In the genomic region with DNA sequence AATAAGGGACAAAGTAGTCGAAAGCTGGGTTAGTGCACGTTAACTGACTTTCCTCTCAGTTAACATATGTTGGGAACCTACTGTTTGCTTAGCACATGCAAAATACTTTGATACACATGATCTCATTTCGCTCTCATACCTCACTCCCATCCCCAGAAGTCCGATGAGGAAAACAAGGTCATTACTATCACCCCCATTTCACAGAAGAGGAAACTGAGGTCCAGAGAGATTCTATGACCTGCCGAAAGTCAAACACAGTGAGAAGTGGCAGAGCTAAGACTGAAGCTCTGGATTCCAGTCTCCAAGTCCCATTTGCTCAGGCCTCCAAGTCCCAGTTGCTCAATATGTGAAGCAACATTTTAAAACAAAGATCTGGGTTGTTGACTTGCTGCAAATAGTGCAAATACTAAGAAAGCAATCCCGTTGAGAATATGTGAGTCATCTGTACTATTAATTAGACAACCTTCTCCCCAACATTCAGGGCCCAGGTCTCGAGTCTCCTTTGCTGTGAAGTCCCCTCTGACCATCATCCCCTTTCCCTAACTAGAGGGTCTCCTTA, we compare ENCODE assay signal across 12 cellular contexts.
DNase-seq lines count a peak whose midpoint lies in the region; ATAC-seq, FAIRE-seq and TF ChIP-seq lines count a peak whose summit lies in the region.
"Had no signal": no experiment of that assay in that cellular context is flagged by ENCODE, and none has a peak within 500 bp of the region (broad histone marks: within the 10 kb centered on the region; RNA-seq: fewer than 3 reads in every experiment).

No MANE protein-coding gene starts in this region.

- no TSS peak for BruUV-seq in MCF 10A (replicated peaks; lab: Mats Ljungman, UMichigan)

- no peak for DNase-seq in natural killer cell treated with Interleukin-12 subunit alpha and Interleukin-12 subunit beta and Interleukin-15 and Interleukin-18, amount 100 ng/mL, for 72 hours (ENCODE audit: low spot score)
- DNase-seq in natural killer cell (no peak), MCF 10A (ENCODE audit: unreplicated experiment) (peak; percentile 80), keratinocyte (ENCODE audit: low read depth, low spot score) (peak; percentile 45), aorta (no peak), NCI-H2171 treated with DMSO at 0.1 percent for 48 hours (lab: John Stamatoyannopoulos, UW) (no peak)
- no peak for DNase-seq in stimulated activated naive CD4-positive, alpha-beta T cell (lab: John Stamatoyannopoulos, UW)
- DNase-seq: activated T-cell treated with anti-CD3 and anti-CD28 coated beads, Interleukin-2, amount 50 U/mL, for 1 hour had no signal

- ATAC-seq in natural killer cell treated with Interleukin-12 subunit alpha and Interleukin-12 subunit beta and Interleukin-15 and Interleukin-18, amount 100 ng/mL, for 72 hours = no peak
- ATAC-seq in natural killer cell (no peak), aorta (ENCODE audit: low FRiP score) (peak; percentile 85), HG03565 (IDR thresholded peaks at IDR 0.05; ENCODE audit: unreplicated experiment) (no peak)

- H3K36me3 ChIP-seq in keratinocyte (ENCODE audit: control insufficient read depth in 2 of 2, extremely low read depth in 1 of 2, insufficient read depth in 2 of 2, low read length in 2 of 2) (no peaks in the 10 kb centered on the region), aorta (ENCODE audit: control insufficient read depth in 1 of 2, insufficient read depth in 2 of 2, low read length in 1 of 2) (no peaks in the 10 kb centered on the region)

- no peaks in the 10 kb centered on the region for H4K20me1 ChIP-seq in keratinocyte (ENCODE audit: control insufficient read depth, extremely low read depth, insufficient read depth, low read length)

- WGBS in aorta, 2 donors = 74 to 77% methylated on average over 7 of the region's 7 CpGs

- H2AFZ ChIP-seq in keratinocyte (ENCODE audit: control insufficient read depth, low read length) = peak overlapping the region; percentile 60

- CTCF ChIA-PET in MCF 10A (lab: Yijun Ruan, JAX) = interaction anchor here (0.6 to 0.7 kb wide), 4 partner anchors 141 to 1347 kb away, joined by 3 to 4 read pairs (median 3); no protein-coding TSS in a partner anchor

- dilution Hi-C loops in keratinocyte (cut with MboI; ENCODE audit: extremely low pct_ligation_motif_present, low sequenced_read_pairs) = no loop called here

- H3K4me2 ChIP-seq in keratinocyte (ENCODE audit: control insufficient read depth, extremely low read depth, insufficient read depth, low read depth, low read length) = peak overlapping the region; percentile 63

- H3K27ac ChIP-seq in keratinocyte (ENCODE audit: control insufficient read depth, insufficient read depth, low read length) (peak overlapping the region; percentile 92), aorta (ENCODE audit: low read depth in 1 of 2, low read length in 2 of 2) (no peak overlapping the region)

- FAIRE-seq in keratinocyte (lab: Jason Lieb, UNC) = no peak
- FAIRE-seq: GM12891 had no signal

- H3K9me3 ChIP-seq in keratinocyte (ENCODE audit: control insufficient read depth, low read depth, low read length) (no peaks in the 10 kb centered on the region), aorta (ENCODE audit: control insufficient read depth, low read length) (peaks cover 1% of the 10 kb centered on the region)

- TF ChIP-seq CTCF in natural killer cell (IDR thresholded peaks at IDR 0.05) = no peak
- no peak for TF ChIP-seq CTCF in MCF 10A (IDR thresholded peaks at IDR 0.05; ENCODE audit: unreplicated experiment)
- no peak for TF ChIP-seq CTCF in keratinocyte (optimal IDR thresholded peaks at IDR 0.05 in 1 of 3, IDR thresholded peaks at IDR 0.05 in 1 of 3, conservative IDR thresholded peaks at IDR 0.05 in 1 of 3; ENCODE audit: extremely low read depth in 1 of 3, insufficient read depth in 2 of 3, low read length in 3 of 3)

- H3K27me3 Mint-ChIP-seq in natural killer cell treated with Interleukin-12 subunit alpha and Interleukin-12 subunit beta and Interleukin-15 and Interleukin-18, amount 100 ng/mL, for 72 hours = peaks cover 0 to 2% of the 10 kb centered on the region in 2 donors
- no peaks in the 10 kb centered on the region for H3K27me3 Mint-ChIP-seq in natural killer cell (ENCODE audit: low read depth in 2 of 2)
- no peaks in the 10 kb centered on the region for H3K27me3 Mint-ChIP-seq in MCF 10A (ENCODE audit: insufficient read depth, unreplicated experiment)

- no peaks in the 10 kb centered on the region for H3K9me1 ChIP-seq in keratinocyte (ENCODE audit: control insufficient read depth, extremely low read depth, insufficient read depth, low read length)

- no peaks in the 10 kb centered on the region for H3K27me3 ChIP-seq in keratinocyte (ENCODE audit: control insufficient read depth, extremely low read depth, insufficient read depth, low read length)
- no peaks in the 10 kb centered on the region for H3K27me3 ChIP-seq in aorta (ENCODE audit: control insufficient read depth in 1 of 2, insufficient read depth in 2 of 2, low read length in 1 of 2)

- H3K9me3 Mint-ChIP-seq in natural killer cell treated with Interleukin-12 subunit alpha and Interleukin-12 subunit beta and Interleukin-15 and Interleukin-18, amount 100 ng/mL, for 72 hours = no peaks in the 10 kb centered on the region
- H3K9me3 Mint-ChIP-seq in natural killer cell = no peaks in the 10 kb centered on the region
- H3K9me3 Mint-ChIP-seq in MCF 10A (ENCODE audit: unreplicated experiment) = peaks cover 5% of the 10 kb centered on the region
- H3K9me3 Mint-ChIP-seq: CD8-positive, alpha-beta T cell had no signal

- peak overlapping the region; percentile 78 for H3K4me3 Mint-ChIP-seq in natural killer cell treated with Interleukin-12 subunit alpha and Interleukin-12 subunit beta and Interleukin-15 and Interleukin-18, amount 100 ng/mL, for 72 hours
- H3K4me3 Mint-ChIP-seq in natural killer cell = no peak overlapping the region
- no peak overlapping the region for H3K4me3 Mint-ChIP-seq in MCF 10A (ENCODE audit: unreplicated experiment)
- H3K4me3 Mint-ChIP-seq: CD8-positive, alpha-beta T cell; IgD-negative memory B cell had no signal

- H3K9ac ChIP-seq in keratinocyte (ENCODE audit: control insufficient read depth, extremely low read depth, insufficient read depth, low read length) = peak overlapping the region; percentile 54

- H3K4me3 ChIP-seq in keratinocyte (ENCODE audit: control insufficient read depth in 2 of 3, extremely low read depth in 1 of 3, insufficient read depth in 2 of 3, low read depth in 1 of 3, low read length in 3 of 3) (peak overlapping the region in 1 of 3 experiments; percentile 2), aorta (ENCODE audit: low read length in 2 of 2) (no peak overlapping the region)

- POLR2A ChIA-PET in MCF 10A (lab: Yijun Ruan, JAX) = interaction anchor here (0.6 kb wide), 1 partner anchor 99 kb away, joined by 3 read pairs; no protein-coding TSS in a partner anchor

- peak overlapping the region; percentile 61 to 75 for H3K27ac Mint-ChIP-seq in natural killer cell treated with Interleukin-12 subunit alpha and Interleukin-12 subunit beta and Interleukin-15 and Interleukin-18, amount 100 ng/mL, for 72 hours
- H3K27ac Mint-ChIP-seq in natural killer cell (peak overlapping the region in 1 of 2 donors; percentile 76), MCF 10A (ENCODE audit: low read depth, unreplicated experiment) (peak overlapping the region; percentile 89)
- H3K27ac Mint-ChIP-seq: CD8-positive, alpha-beta T cell; IgD-negative memory B cell had no signal

- intact Hi-C loops in natural killer cell (cut with micrococcal nuclease) = no loop called here
- intact Hi-C loops in MCF 10A (cut with micrococcal nuclease) = loop anchor here (5.0 to 10.0 kb wide), 2 partner anchors 50 to 558 kb away; a partner anchor contains a TSS
- intact Hi-C loops in aorta (cut with DNase I) = no loop called here

- peaks cover 12 to 20% of the 10 kb centered on the region in 2 donors for H3K4me1 Mint-ChIP-seq in natural killer cell treated with Interleukin-12 subunit alpha and Interleukin-12 subunit beta and Interleukin-15 and Interleukin-18, amount 100 ng/mL, for 72 hours (ENCODE audit: low read depth in 2 of 2)
- peaks cover 12 to 21% of the 10 kb centered on the region in 2 donors for H3K4me1 Mint-ChIP-seq in natural killer cell
- peaks cover 26% of the 10 kb centered on the region for H3K4me1 Mint-ChIP-seq in MCF 10A (ENCODE audit: insufficient read depth, unreplicated experiment)

- no peaks in the 10 kb centered on the region for H3K79me2 ChIP-seq in keratinocyte (ENCODE audit: control insufficient read depth, insufficient read depth, low read length)

- no peaks in the 10 kb centered on the region for H3K36me3 Mint-ChIP-seq in natural killer cell treated with Interleukin-12 subunit alpha and Interleukin-12 subunit beta and Interleukin-15 and Interleukin-18, amount 100 ng/mL, for 72 hours
- H3K36me3 Mint-ChIP-seq in natural killer cell (no peaks in the 10 kb centered on the region), MCF 10A (ENCODE audit: insufficient read depth, unreplicated experiment) (no peaks in the 10 kb centered on the region)
- H3K36me3 Mint-ChIP-seq: IgD-negative memory B cell had no signal

- H3K4me1 ChIP-seq in keratinocyte (ENCODE audit: control insufficient read depth, extremely low read depth, insufficient read depth, low read length) (peaks cover 17% of the 10 kb centered on the region), aorta (ENCODE audit: control insufficient read depth in 1 of 2, insufficient read depth in 2 of 2, low read length in 2 of 2) (no peaks in the 10 kb centered on the region)

Comparison
In these comparisons a context has a peak if more than half of its experiments do, and no peak if none do; other contexts are left out.
1. DNase-seq: peak in MCF 10A (single experiment) and keratinocyte (single experiment); none in natural killer cell treated with Interleukin-12 subunit alpha and Interleukin-12 subunit beta and Interleukin-15 and Interleukin-18, amount 100 ng/mL, for 72 hours (single experiment), natural killer cell (single experiment), aorta (0 of 2), NCI-H2171 treated with DMSO at 0.1 percent for 48 hours (single experiment) and stimulated activated naive CD4-positive, alpha-beta T cell (0 of 6).